ENCODE assay signal across 12 cellular contexts in genomic region chr12:99131761-99132199, GRCh38.
A peak's percentile ranks its signal among the peaks of the same experiment; 100 is the strongest.
DNase-seq lines count a peak whose midpoint lies in the region; ATAC-seq and TF ChIP-seq lines count a peak whose summit lies in the region.
"Had no signal": no experiment of that assay in that cellular context is flagged by ENCODE, and none has a peak within 500 bp of the region (broad histone marks: within the 10 kb centered on the region; RNA-seq: fewer than 3 reads in every experiment).

No MANE protein-coding gene starts in this region.

- H3K27me3 ChIP-seq in lower lobe of right lung (ENCODE audit: low read depth) (no peaks in the 10 kb centered on the region), tibial nerve (no peaks in the 10 kb centered on the region), esophagus squamous epithelium (no peaks in the 10 kb centered on the region)
- H3K27me3 ChIP-seq: ascending aorta, SJSA1 had no signal

- H3K27me3 Mint-ChIP-seq in activated CD8-positive, alpha-beta T cell treated with anti-CD3 and anti-CD28 coated beads for 36 hours: no peaks in the 10 kb centered on the region
- H3K27me3 Mint-ChIP-seq: CD8-positive, alpha-beta memory T cell had no signal

- no peak for TF ChIP-seq CTCF in lower lobe of right lung (IDR thresholded peaks at IDR 0.05)
- TF ChIP-seq CTCF in tibial nerve (IDR thresholded peaks at IDR 0.05): no peak
- TF ChIP-seq CTCF in esophagus squamous epithelium (IDR thresholded peaks at IDR 0.05): no peak
- TF ChIP-seq CTCF in activated CD8-positive, alpha-beta T cell treated with anti-CD3 and anti-CD28 coated beads for 36 hours (IDR thresholded peaks at IDR 0.05): no peak

- no peak overlapping the region for H3K27ac Mint-ChIP-seq in activated CD8-positive, alpha-beta T cell treated with anti-CD3 and anti-CD28 coated beads for 36 hours
- H3K27ac Mint-ChIP-seq: CD8-positive, alpha-beta memory T cell had no signal

- no peak overlapping the region for H3K4me3 Mint-ChIP-seq in activated CD8-positive, alpha-beta T cell treated with anti-CD3 and anti-CD28 coated beads for 36 hours
- H3K4me3 Mint-ChIP-seq: CD8-positive, alpha-beta memory T cell had no signal

- 10 to 13% methylated on average over 7 of the region's 7 CpGs for WGBS in tibial nerve, 2 donors
- WGBS in esophagus squamous epithelium, 2 donors: 19 to 43% methylated on average over 6 to 7 of the region's 7 CpGs

- peak; percentile 14 for DNase-seq in EL
- peak in 37 of 56 donors; percentile 2 to 71 (median 37) for DNase-seq in amygdala (lab: John Stamatoyannopoulos, UW)
- peak; percentile 46 for DNase-seq in lower lobe of right lung
- DNase-seq in tibial nerve (ENCODE audit: low spot score in 2 of 2): no peak
- DNase-seq in esophagus squamous epithelium (lab: John Stamatoyannopoulos, UW): no peak
- DNase-seq in activated CD8-positive, alpha-beta T cell treated with anti-CD3 and anti-CD28 coated beads for 36 hours: no peak
- DNase-seq: CD8-positive, alpha-beta memory T cell had no signal

- H3K9me3 ChIP-seq in lower lobe of right lung (no peaks in the 10 kb centered on the region), tibial nerve (no peaks in the 10 kb centered on the region), esophagus squamous epithelium (no peaks in the 10 kb centered on the region)
- H3K9me3 ChIP-seq: ascending aorta, SJSA1 had no signal

- H3K36me3 Mint-ChIP-seq in activated CD8-positive, alpha-beta T cell treated with anti-CD3 and anti-CD28 coated beads for 36 hours (ENCODE audit: low read depth): no peaks in the 10 kb centered on the region
- H3K36me3 Mint-ChIP-seq: CD8-positive, alpha-beta memory T cell had no signal

- no peaks in the 10 kb centered on the region for H3K4me1 ChIP-seq in lower lobe of right lung
- H3K4me1 ChIP-seq in tibial nerve: peaks cover 0 to 9% (median 0%) of the 10 kb centered on the region in 4 donors
- H3K4me1 ChIP-seq in esophagus squamous epithelium: no peaks in the 10 kb centered on the region
- H3K4me1 ChIP-seq: ascending aorta, SJSA1 had no signal

- POLR2A ChIA-PET in activated CD8-positive, alpha-beta T cell treated with anti-CD3 and anti-CD28 coated beads for 36 hours (lab: Charles Lee): no interaction called here

- H3K9me3 Mint-ChIP-seq in activated CD8-positive, alpha-beta T cell treated with anti-CD3 and anti-CD28 coated beads for 36 hours: no peaks in the 10 kb centered on the region
- H3K9me3 Mint-ChIP-seq: CD8-positive, alpha-beta memory T cell had no signal

- intact Hi-C loops in lower lobe of right lung (cut with DNase I) (no loop called here), esophagus squamous epithelium (cut with DNase I) (no loop called here)
- intact Hi-C loops in activated CD8-positive, alpha-beta T cell treated with anti-CD3 and anti-CD28 coated beads for 36 hours (cut with micrococcal nuclease): no loop called here

- ATAC-seq in HG02610 (IDR thresholded peaks at IDR 0.05; ENCODE audit: unreplicated experiment) (peak; percentile 53), lower lobe of right lung (peak; percentile 40 to 63), GM18858 (IDR thresholded peaks at IDR 0.05; ENCODE audit: unreplicated experiment) (no peak)
- ATAC-seq in activated CD8-positive, alpha-beta T cell treated with anti-CD3 and anti-CD28 coated beads for 36 hours: no peak

- H3K4me3 ChIP-seq in lower lobe of right lung: no peak overlapping the region
- H3K4me3 ChIP-seq in tibial nerve: no peak overlapping the region
- H3K4me3 ChIP-seq in esophagus squamous epithelium: no peak overlapping the region
- H3K4me3 ChIP-seq: lung, SJSA1 had no signal

- no peaks in the 10 kb centered on the region for H3K4me1 Mint-ChIP-seq in activated CD8-positive, alpha-beta T cell treated with anti-CD3 and anti-CD28 coated beads for 36 hours (ENCODE audit: low read depth)
- H3K4me1 Mint-ChIP-seq: CD8-positive, alpha-beta memory T cell had no signal

- no peaks in the 10 kb centered on the region for H3K36me3 ChIP-seq in lower lobe of right lung
- H3K36me3 ChIP-seq in tibial nerve: no peaks in the 10 kb centered on the region
- H3K36me3 ChIP-seq in esophagus squamous epithelium: no peaks in the 10 kb centered on the region
- H3K36me3 ChIP-seq: ascending aorta, SJSA1 had no signal

- no peak for TF ChIP-seq EP300 in tibial nerve (IDR thresholded peaks at IDR 0.05)

- TF ChIP-seq POLR2A in tibial nerve (IDR thresholded peaks at IDR 0.05) (no peak), esophagus squamous epithelium (IDR thresholded peaks at IDR 0.05) (no peak)

- CTCF ChIA-PET in activated CD8-positive, alpha-beta T cell treated with anti-CD3 and anti-CD28 coated beads for 36 hours (lab: Charles Lee): no interaction called here

- H3K27ac ChIP-seq in lower lobe of right lung (no peak overlapping the region), tibial nerve (no peak overlapping the region), esophagus squamous epithelium (peak overlapping the region in 1 of 4 donors; percentile 13)
- H3K27ac ChIP-seq: ascending aorta, SJSA1 had no signal

Comparison
In these comparisons a context has a peak if more than half of its experiments do, and no peak if none do; other contexts are left out.
1. DNase-seq: peak in EL (single experiment), amygdala (37 of 56) and lower lobe of right lung (single experiment); none in tibial nerve (0 of 2), esophagus squamous epithelium (single experiment) and activated CD8-positive, alpha-beta T cell treated with anti-CD3 and anti-CD28 coated beads for 36 hours (single experiment).
2. ATAC-seq: peak in HG02610 (single experiment) and lower lobe of right lung (2 of 2); none in GM18858 (single experiment) and activated CD8-positive, alpha-beta T cell treated with anti-CD3 and anti-CD28 coated beads for 36 hours (single experiment).